In the genomic region with DNA sequence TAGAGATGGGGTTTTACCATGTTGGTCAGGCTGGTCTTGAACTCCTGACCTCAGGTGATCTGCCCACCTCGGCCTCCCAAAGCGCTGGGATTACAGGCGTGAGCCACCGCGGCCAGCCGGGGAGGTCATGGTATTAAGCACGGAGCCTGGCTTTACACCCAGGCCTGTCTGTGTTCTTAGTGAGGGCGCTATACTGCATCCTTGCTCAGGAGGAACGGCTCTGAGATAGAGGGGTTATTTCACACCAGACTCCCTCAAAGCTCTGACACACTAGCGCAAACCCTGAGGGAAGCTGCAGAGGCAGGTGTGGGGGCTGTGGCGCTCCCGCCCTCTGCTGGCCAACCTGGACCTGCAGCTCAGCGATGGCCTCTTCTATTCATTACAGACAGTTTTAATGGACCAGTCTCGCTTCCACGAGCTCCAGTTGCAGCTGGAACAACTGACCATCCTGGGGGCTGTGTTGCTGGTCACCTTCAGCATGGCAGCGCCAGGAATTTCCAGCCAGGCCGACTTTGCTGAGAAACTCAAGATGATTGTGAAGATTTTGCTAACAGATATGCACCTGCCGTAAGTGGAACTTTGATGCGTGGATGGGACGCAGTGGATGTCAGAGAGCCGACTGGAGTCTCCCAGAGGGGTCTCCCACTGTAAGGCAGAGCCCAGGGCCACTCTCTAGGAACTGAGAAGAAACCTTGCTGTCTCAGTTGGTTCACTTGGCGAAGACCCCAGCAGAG, we compare ENCODE assay signal across 8 cellular contexts. TPM values are rescaled to one million over a fixed set of nuclear protein-coding genes. Genes with fewer than 3 reads are reported as not detected.
DNase-seq lines count a peak whose midpoint lies in the region; FAIRE-seq and TF ChIP-seq lines count a peak whose summit lies in the region.

No MANE protein-coding gene starts in this region.

- no peak for TF ChIP-seq POLR2A in thyroid gland (IDR thresholded peaks at IDR 0.05)

- H3K27me3 ChIP-seq in osteoblast (ENCODE audit: insufficient read depth, low read length) (no peaks in the 10 kb centered on the region), thyroid gland (no peaks in the 10 kb centered on the region)

- peaks cover 42% of the 10 kb centered on the region for H3K36me3 ChIP-seq in osteoblast (ENCODE audit: insufficient read depth, low read length)
- peaks cover 13 to 19% of the 10 kb centered on the region in 2 donors for H3K36me3 ChIP-seq in thyroid gland

- H4K20me1 ChIP-seq in osteoblast (ENCODE audit: insufficient read depth, low read length) = no peaks in the 10 kb centered on the region

- TF ChIP-seq CTCF in AG09319 (IDR thresholded peaks at IDR 0.05; ENCODE audit: low read depth, low read length) = peak; percentile 96
- peak; percentile 88 for TF ChIP-seq CTCF in osteoblast (IDR thresholded peaks at IDR 0.05; ENCODE audit: extremely low read depth, low read depth, low read length)
- TF ChIP-seq CTCF in thyroid gland (IDR thresholded peaks at IDR 0.05) = peak; percentile 57 to 87 (median 74)

- intact Hi-C loops in thyroid gland (cut with DNase I) = loop anchor here (10.0 kb wide), 1 partner anchor 261 kb away; no protein-coding TSS in a partner anchor

- peak; percentile 27 for DNase-seq in AG09319 (ENCODE audit: extremely low read depth, low read depth)
- peak; percentile 21 for DNase-seq in GM19239 (ENCODE audit: insufficient read length, low spot score)
- peak; percentile 54 for DNase-seq in Jurkat, Clone E6-1 (ENCODE audit: low read depth, low spot score)
- peak; percentile 53 to 64 for DNase-seq in SHP77 (lab: John Stamatoyannopoulos, UW)
- peak; percentile 55 for DNase-seq in activated T-helper 9 cell treated with anti-CD3 and anti-CD28 coated beads, Interleukin-2, amount 50 U/mL, for 16 hours (ENCODE audit: low read depth)
- DNase-seq in foreskin melanocyte = peak; percentile 32
- DNase-seq in osteoblast (ENCODE audit: insufficient read length, low spot score, missing footprints) = peak; percentile 62
- peak; percentile 63 to 68 for DNase-seq in thyroid gland

- H3K4me1 ChIP-seq in osteoblast (ENCODE audit: insufficient read depth, low read length) (peaks cover 40% of the 10 kb centered on the region), thyroid gland (peaks cover 10 to 13% of the 10 kb centered on the region in 2 donors)

- H3K4me2 ChIP-seq in osteoblast (ENCODE audit: insufficient read depth, low read length) = no peak overlapping the region

- no peak overlapping the region for H2AFZ ChIP-seq in osteoblast (ENCODE audit: low read length)

- H3K27ac ChIP-seq in osteoblast (ENCODE audit: low read depth, low read length) (no peak overlapping the region), thyroid gland (no peak overlapping the region)

- WGBS in thyroid gland, 2 donors = 73 to 86% methylated on average over 11 to 13 of the region's 22 CpGs

- no peak overlapping the region for H3K4me3 ChIP-seq in Jurkat, Clone E6-1 (ENCODE audit: low read length)
- H3K4me3 ChIP-seq in osteoblast (ENCODE audit: insufficient read depth, low read length) (no peak overlapping the region), thyroid gland (replicated peaks in 1 of 3) (no peak overlapping the region)

- H3K9me3 ChIP-seq in osteoblast (ENCODE audit: low read depth, low read length) = no peaks in the 10 kb centered on the region
- no peaks in the 10 kb centered on the region for H3K9me3 ChIP-seq in thyroid gland

- FAIRE-seq in GM19239 (lab: Jason Lieb, UNC) = no peak

- H3K79me2 ChIP-seq in osteoblast (ENCODE audit: insufficient read depth, low read length) = no peaks in the 10 kb centered on the region

RNA-seq across cellular contexts. Expression of a gene that starts 26.2 kb away (rescaled TPM):
- polyA plus RNA-seq in Jurkat, Clone E6-1 (2012; ENCODE audit: insufficient read depth, insufficient read length) = 7.9 TPM
- total RNA-seq in osteoblast (32.7 and 35.8 TPM in 2 replicates), thyroid gland (10 to 100 TPM; 11.9 to 19.5 (median 17.2) TPM)

RNA-seq across cellular contexts. Expression of a gene that starts 49.9 kb away (rescaled TPM):
- polyA plus RNA-seq in Jurkat, Clone E6-1 (2012; ENCODE audit: insufficient read depth, insufficient read length) = not detected
- total RNA-seq in osteoblast = 13.3 and 14.5 TPM in 2 replicates
- 1 to 10 TPM in 2 of 4 donors, under 1 TPM in 1, not detected in 1; 0.63 to 2.6 (median 1.6) TPM for total RNA-seq in thyroid gland
